ENCODE assay signal across 1 cellular context in the genomic region with DNA sequence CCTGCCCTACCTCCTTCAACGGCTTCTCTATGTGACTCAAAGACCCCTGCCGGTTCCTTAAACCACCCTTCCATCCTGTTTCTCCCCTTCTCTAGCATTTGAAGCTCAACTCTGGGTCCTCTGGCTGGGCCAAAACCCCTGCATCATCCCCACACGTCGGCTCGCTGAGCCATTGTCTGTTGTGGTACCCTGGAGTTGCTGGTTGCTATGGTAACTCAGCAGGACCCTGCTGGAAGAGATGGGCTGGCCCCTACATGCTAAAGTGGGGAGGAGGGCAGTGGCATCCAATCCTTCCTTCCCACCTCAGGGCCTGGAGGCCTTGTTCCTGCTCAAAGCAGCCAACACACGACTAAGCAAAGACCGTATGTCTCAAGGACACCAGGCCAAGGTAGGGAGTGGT.
TF ChIP-seq lines count a peak whose summit lies in the region.

No MANE protein-coding gene starts in this region.

TF ChIP-seq in GM23338, 12 proteins besides CTCF, POLR2A, EP300 and RAD21 (continued from another document):
- TF ChIP-seq, protein P1, sequence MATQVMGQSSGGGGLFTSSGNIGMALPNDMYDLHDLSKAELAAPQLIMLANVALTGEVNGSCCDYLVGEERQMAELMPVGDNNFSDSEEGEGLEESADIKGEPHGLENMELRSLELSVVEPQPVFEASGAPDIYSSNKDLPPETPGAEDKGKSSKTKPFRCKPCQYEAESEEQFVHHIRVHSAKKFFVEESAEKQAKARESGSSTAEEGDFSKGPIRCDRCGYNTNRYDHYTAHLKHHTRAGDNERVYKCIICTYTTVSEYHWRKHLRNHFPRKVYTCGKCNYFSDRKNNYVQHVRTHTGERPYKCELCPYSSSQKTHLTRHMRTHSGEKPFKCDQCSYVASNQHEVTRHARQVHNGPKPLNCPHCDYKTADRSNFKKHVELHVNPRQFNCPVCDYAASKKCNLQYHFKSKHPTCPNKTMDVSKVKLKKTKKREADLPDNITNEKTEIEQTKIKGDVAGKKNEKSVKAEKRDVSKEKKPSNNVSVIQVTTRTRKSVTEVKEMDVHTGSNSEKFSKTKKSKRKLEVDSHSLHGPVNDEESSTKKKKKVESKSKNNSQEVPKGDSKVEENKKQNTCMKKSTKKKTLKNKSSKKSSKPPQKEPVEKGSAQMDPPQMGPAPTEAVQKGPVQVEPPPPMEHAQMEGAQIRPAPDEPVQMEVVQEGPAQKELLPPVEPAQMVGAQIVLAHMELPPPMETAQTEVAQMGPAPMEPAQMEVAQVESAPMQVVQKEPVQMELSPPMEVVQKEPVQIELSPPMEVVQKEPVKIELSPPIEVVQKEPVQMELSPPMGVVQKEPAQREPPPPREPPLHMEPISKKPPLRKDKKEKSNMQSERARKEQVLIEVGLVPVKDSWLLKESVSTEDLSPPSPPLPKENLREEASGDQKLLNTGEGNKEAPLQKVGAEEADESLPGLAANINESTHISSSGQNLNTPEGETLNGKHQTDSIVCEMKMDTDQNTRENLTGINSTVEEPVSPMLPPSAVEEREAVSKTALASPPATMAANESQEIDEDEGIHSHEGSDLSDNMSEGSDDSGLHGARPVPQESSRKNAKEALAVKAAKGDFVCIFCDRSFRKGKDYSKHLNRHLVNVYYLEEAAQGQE (IDR thresholded peaks at IDR 0.05; ENCODE audit: unreplicated experiment) = no peak
- TF ChIP-seq, protein P2, sequence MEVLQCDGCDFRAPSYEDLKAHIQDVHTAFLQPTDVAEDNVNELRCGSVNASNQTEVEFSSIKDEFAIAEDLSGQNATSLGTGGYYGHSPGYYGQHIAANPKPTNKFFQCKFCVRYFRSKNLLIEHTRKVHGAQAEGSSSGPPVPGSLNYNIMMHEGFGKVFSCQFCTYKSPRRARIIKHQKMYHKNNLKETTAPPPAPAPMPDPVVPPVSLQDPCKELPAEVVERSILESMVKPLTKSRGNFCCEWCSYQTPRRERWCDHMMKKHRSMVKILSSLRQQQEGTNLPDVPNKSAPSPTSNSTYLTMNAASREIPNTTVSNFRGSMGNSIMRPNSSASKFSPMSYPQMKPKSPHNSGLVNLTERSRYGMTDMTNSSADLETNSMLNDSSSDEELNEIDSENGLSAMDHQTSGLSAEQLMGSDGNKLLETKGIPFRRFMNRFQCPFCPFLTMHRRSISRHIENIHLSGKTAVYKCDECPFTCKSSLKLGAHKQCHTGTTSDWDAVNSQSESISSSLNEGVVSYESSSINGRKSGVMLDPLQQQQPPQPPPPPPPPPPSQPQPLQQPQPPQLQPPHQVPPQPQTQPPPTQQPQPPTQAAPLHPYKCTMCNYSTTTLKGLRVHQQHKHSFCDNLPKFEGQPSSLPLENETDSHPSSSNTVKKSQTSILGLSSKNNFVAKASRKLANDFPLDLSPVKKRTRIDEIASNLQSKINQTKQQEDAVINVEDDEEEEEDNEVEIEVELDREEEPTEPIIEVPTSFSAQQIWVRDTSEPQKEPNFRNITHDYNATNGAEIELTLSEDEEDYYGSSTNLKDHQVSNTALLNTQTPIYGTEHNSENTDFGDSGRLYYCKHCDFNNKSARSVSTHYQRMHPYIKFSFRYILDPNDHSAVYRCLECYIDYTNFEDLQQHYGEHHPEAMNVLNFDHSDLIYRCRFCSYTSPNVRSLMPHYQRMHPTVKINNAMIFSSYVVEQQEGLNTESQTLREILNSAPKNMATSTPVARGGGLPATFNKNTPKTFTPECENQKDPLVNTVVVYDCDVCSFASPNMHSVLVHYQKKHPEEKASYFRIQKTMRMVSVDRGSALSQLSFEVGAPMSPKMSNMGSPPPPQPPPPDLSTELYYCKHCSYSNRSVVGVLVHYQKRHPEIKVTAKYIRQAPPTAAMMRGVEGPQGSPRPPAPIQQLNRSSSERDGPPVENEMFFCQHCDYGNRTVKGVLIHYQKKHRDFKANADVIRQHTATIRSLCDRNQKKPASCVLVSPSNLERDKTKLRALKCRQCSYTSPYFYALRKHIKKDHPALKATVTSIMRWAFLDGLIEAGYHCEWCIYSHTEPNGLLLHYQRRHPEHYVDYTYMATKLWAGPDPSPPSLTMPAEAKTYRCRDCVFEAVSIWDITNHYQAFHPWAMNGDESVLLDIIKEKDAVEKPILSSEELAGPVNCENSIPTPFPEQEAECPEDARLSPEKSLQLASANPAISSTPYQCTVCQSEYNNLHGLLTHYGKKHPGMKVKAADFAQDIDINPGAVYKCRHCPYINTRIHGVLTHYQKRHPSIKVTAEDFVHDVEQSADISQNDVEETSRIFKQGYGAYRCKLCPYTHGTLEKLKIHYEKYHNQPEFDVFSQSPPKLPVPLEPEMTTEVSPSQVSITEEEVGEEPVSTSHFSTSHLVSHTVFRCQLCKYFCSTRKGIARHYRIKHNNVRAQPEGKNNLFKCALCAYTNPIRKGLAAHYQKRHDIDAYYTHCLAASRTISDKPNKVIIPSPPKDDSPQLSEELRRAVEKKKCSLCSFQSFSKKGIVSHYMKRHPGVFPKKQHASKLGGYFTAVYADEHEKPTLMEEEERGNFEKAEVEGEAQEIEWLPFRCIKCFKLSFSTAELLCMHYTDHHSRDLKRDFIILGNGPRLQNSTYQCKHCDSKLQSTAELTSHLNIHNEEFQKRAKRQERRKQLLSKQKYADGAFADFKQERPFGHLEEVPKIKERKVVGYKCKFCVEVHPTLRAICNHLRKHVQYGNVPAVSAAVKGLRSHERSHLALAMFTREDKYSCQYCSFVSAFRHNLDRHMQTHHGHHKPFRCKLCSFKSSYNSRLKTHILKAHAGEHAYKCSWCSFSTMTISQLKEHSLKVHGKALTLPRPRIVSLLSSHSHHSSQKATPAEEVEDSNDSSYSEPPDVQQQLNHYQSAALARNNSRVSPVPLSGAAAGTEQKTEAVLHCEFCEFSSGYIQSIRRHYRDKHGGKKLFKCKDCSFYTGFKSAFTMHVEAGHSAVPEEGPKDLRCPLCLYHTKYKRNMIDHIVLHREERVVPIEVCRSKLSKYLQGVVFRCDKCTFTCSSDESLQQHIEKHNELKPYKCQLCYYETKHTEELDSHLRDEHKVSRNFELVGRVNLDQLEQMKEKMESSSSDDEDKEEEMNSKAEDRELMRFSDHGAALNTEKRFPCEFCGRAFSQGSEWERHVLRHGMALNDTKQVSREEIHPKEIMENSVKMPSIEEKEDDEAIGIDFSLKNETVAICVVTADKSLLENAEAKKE (CRISPR knock-in tag; IDR thresholded peaks at IDR 0.05) = no peak
- no peak for TF ChIP-seq EZH2 (IDR thresholded peaks at IDR 0.05; ENCODE audit: low read depth, unreplicated experiment)
